In the genomic region with DNA sequence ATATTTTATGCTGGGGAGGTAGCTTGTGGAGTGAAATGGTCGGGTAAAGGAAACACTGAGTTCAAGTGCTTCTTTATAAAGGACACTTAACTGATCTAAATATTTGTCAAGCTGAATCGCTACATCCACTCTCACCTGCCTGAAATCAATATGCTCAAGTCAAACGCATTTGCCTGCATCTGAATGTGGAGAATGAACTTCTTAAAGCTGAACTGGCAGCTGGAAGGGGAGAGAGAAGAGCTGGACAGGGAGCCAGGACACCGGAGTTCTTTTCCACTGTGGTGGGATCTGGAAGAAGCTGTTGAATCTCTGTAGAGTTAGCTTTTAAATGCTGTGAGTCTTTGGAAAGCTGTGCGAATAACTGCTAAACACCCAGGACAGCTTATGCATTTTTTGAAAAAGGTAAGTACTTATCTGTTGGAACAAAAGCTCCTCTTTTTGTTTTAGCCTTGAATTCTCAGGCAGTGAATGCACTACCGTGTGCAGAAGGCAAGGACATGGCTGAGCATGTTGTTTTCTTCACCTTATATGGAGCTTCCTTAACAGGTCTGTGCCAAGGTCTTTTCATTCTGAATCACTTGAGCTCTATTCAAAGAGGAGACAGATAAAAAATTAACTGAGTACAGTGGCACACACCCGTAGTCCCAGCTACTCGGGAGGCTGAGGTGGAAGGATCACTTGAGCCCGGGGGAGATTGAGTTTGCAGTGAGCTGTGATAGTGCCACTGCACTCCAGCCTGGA, we compare ENCODE assay signal across 1 cellular context.
TF ChIP-seq lines count a peak whose summit lies in the region.

No MANE protein-coding gene starts in this region.

TF ChIP-seq in GM23338, 12 proteins besides CTCF, POLR2A, EP300 and RAD21 (continued from another document):
- TF ChIP-seq ZNF462 (CRISPR knock-in tag; IDR thresholded peaks at IDR 0.05) (no peak), NANOG (IDR thresholded peaks at IDR 0.05; ENCODE audit: borderline replicate concordance) (no peak)
